In the genomic region with DNA sequence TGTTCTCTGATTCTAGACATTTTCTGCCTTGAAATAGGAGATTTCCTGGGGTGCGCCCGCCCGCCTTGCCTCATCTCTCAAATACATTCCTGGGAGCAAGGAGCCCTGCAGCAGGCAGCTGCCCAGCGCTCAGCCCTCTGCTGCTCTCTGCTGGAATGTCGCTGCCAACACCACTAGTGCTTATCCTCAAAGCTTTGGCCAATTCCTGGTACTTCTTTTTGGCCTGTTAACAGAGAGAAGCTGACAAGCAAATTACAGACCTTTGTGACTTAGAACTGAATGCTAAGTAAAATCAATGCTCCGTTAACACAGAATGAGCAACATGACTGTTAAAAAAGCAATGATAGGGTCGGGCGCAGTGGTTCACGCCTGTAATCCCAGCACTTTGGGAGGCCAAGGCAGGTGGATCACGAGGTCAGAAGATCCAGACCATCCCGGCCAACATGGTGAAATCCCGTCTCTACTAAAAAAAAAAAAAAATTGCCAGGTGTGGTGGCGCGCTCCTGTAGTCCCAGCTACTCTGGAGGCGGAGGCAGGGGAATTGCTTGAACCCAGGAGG, we compare ENCODE assay signal across 8 cellular contexts. TPM values are rescaled to one million over a fixed set of nuclear protein-coding genes. Genes with fewer than 3 reads are reported as not detected.
DNase-seq lines count a peak whose midpoint lies in the region; ATAC-seq, FAIRE-seq and TF ChIP-seq lines count a peak whose summit lies in the region.

No MANE protein-coding gene starts in this region.

- TF ChIP-seq CTCF in DOHH2 (IDR thresholded peaks at IDR 0.05; ENCODE audit: low read depth, low read length, poor library complexity, severe bottlenecking) (peak; percentile 98), GM23338 (conservative IDR thresholded peaks at IDR 0.05; ENCODE audit: low read depth in 2 of 2) (peak; percentile 96 to 98), prostate gland (IDR thresholded peaks at IDR 0.05) (peak; percentile 83 to 98 (median 91))

- H3K9me3 ChIP-seq in DOHH2 (ENCODE audit: control insufficient read depth, insufficient read depth, low read length) (no peaks in the 10 kb centered on the region), prostate gland (no peaks in the 10 kb centered on the region)

- peaks cover 3% of the 10 kb centered on the region; the same call in 2 of the 3 replicates for H3K36me3 Mint-ChIP-seq in GM23338 (ENCODE audit: low read depth)
- H3K36me3 Mint-ChIP-seq in activated naive CD4-positive, alpha-beta T cell treated with anti-CD3 and anti-CD28 coated beads, Interleukin-2, amount 50 U/mL, for 24 hours, result no peaks in the 10 kb centered on the region

- no peak overlapping the region for H3K27ac Mint-ChIP-seq in GM23338
- H3K27ac Mint-ChIP-seq in activated naive CD4-positive, alpha-beta T cell treated with anti-CD3 and anti-CD28 coated beads, Interleukin-2, amount 50 U/mL, for 24 hours, result no peak overlapping the region

- H3K9me3 Mint-ChIP-seq in GM23338, result peaks cover 4% of the 10 kb centered on the region; the same call in 1 of the 3 replicates
- H3K9me3 Mint-ChIP-seq in activated naive CD4-positive, alpha-beta T cell treated with anti-CD3 and anti-CD28 coated beads, Interleukin-2, amount 50 U/mL, for 24 hours, result no peaks in the 10 kb centered on the region

- peak; percentile 56 for FAIRE-seq in urothelium cell line (lab: Jason Lieb, UNC)

- ATAC-seq in GM23338, result peak; percentile 99
- peak; percentile 93 for ATAC-seq in Right ventricle myocardium inferior

- H3K27ac ChIP-seq in DOHH2 (ENCODE audit: low read depth, low read length) (peak overlapping the region; percentile 58; the same call in 1 of the 2 replicates), GM23338 (ENCODE audit: low read depth) (no peak overlapping the region), prostate gland (no peak overlapping the region)

- intact Hi-C loops in Right ventricle myocardium inferior (cut with DNase I) (loop anchor here (1.0 to 10.0 kb wide), 3 partner anchors 42 to 499 kb away; a partner anchor contains a TSS), prostate gland (cut with DNase I) (loop anchor here (2.0 kb wide), 1 partner anchor 97 kb away; no protein-coding TSS in a partner anchor)

- no peaks in the 10 kb centered on the region for H4K20me1 ChIP-seq in DOHH2 (ENCODE audit: control insufficient read depth, insufficient read depth, low read depth, low read length)
- no peaks in the 10 kb centered on the region for H4K20me1 ChIP-seq in GM23338 (replicated peaks; ENCODE audit: insufficient read depth)

- H3K36me3 ChIP-seq in DOHH2 (ENCODE audit: control insufficient read depth, low read length) (no peaks in the 10 kb centered on the region), GM23338 (ENCODE audit: insufficient read depth) (no peaks in the 10 kb centered on the region), prostate gland (no peaks in the 10 kb centered on the region)

- H3K4me3 Mint-ChIP-seq in GM23338, result no peak overlapping the region; the same call in 2 of the 3 replicates
- H3K4me3 Mint-ChIP-seq in activated naive CD4-positive, alpha-beta T cell treated with anti-CD3 and anti-CD28 coated beads, Interleukin-2, amount 50 U/mL, for 24 hours, result peak overlapping the region; percentile 57

- WGBS in prostate gland, result 55% methylated on average over 15 of the region's 15 CpGs

- peak; percentile 91 for DNase-seq in GM23338 (ENCODE audit: low spot score)
- DNase-seq in NAMALWA (ENCODE audit: low spot score), result peak; percentile 90
- DNase-seq in SKM-1 (lab: John Stamatoyannopoulos, UW; ENCODE audit: unreplicated experiment), result peak; percentile 47
- peak; percentile 77 for DNase-seq in Right ventricle myocardium inferior (ENCODE audit: missing footprints)
- DNase-seq in prostate gland (ENCODE audit: low spot score), result peak; percentile 82
- DNase-seq in urothelium cell line (ENCODE audit: low spot score), result peak; percentile 93

- TF ChIP-seq POLR2A in prostate gland (IDR thresholded peaks at IDR 0.05), result no peak

- H3F3A ChIP-seq in DOHH2 (ENCODE audit: control insufficient read depth, insufficient read depth), result peaks cover 13% of the 10 kb centered on the region
- H3F3A ChIP-seq in GM23338 (replicated peaks; ENCODE audit: low read depth), result no peaks in the 10 kb centered on the region

- H3K9me2 ChIP-seq in DOHH2 (replicated peaks; ENCODE audit: control insufficient read depth, low read length) (no peaks in the 10 kb centered on the region), GM23338 (ENCODE audit: insufficient read depth) (no peaks in the 10 kb centered on the region)

- H3K4me3 ChIP-seq in DOHH2 (ENCODE audit: low read length), result peak overlapping the region; percentile 68
- no peak overlapping the region for H3K4me3 ChIP-seq in GM23338
- no peak overlapping the region for H3K4me3 ChIP-seq in prostate gland

- peaks cover 8% of the 10 kb centered on the region for H3K27me3 Mint-ChIP-seq in GM23338 (ENCODE audit: insufficient read depth, low read depth, poor library complexity)
- no peaks in the 10 kb centered on the region for H3K27me3 Mint-ChIP-seq in activated naive CD4-positive, alpha-beta T cell treated with anti-CD3 and anti-CD28 coated beads, Interleukin-2, amount 50 U/mL, for 24 hours

- H2AFZ ChIP-seq in GM23338, result no peak overlapping the region

- H3K4me1 ChIP-seq in DOHH2 (ENCODE audit: control insufficient read depth, low read length) (peaks cover 54% of the 10 kb centered on the region), GM23338 (ENCODE audit: insufficient read depth) (no peaks in the 10 kb centered on the region; the same call in 1 of the 2 replicates), prostate gland (replicated peaks) (no peaks in the 10 kb centered on the region)

- peak overlapping the region; percentile 80 for H3K4me2 ChIP-seq in DOHH2 (ENCODE audit: low read length)
- no peak overlapping the region for H3K4me2 ChIP-seq in GM23338

- H3K79me2 ChIP-seq in DOHH2 (ENCODE audit: control insufficient read depth, low read length) (no peaks in the 10 kb centered on the region), GM23338 (replicated peaks; ENCODE audit: insufficient read depth) (no peaks in the 10 kb centered on the region)

- peaks cover 11% of the 10 kb centered on the region; the same call in 2 of the 3 replicates for H3K4me1 Mint-ChIP-seq in GM23338
- peaks cover 4% of the 10 kb centered on the region for H3K4me1 Mint-ChIP-seq in activated naive CD4-positive, alpha-beta T cell treated with anti-CD3 and anti-CD28 coated beads, Interleukin-2, amount 50 U/mL, for 24 hours

- H3K27me3 ChIP-seq in DOHH2 (ENCODE audit: control insufficient read depth, low read length) (0 out of 2 replicates have a peak, but pooled peaks cover 5% of the 10 kb centered on the region), GM23338 (ENCODE audit: insufficient read depth) (no peaks in the 10 kb centered on the region), prostate gland (replicated peaks; ENCODE audit: insufficient read depth) (no peaks in the 10 kb centered on the region)

TF ChIP-seq in GM23338, 12 proteins besides CTCF, POLR2A, EP300 and RAD21 (continues in another document):
- TF ChIP-seq, protein P1, sequence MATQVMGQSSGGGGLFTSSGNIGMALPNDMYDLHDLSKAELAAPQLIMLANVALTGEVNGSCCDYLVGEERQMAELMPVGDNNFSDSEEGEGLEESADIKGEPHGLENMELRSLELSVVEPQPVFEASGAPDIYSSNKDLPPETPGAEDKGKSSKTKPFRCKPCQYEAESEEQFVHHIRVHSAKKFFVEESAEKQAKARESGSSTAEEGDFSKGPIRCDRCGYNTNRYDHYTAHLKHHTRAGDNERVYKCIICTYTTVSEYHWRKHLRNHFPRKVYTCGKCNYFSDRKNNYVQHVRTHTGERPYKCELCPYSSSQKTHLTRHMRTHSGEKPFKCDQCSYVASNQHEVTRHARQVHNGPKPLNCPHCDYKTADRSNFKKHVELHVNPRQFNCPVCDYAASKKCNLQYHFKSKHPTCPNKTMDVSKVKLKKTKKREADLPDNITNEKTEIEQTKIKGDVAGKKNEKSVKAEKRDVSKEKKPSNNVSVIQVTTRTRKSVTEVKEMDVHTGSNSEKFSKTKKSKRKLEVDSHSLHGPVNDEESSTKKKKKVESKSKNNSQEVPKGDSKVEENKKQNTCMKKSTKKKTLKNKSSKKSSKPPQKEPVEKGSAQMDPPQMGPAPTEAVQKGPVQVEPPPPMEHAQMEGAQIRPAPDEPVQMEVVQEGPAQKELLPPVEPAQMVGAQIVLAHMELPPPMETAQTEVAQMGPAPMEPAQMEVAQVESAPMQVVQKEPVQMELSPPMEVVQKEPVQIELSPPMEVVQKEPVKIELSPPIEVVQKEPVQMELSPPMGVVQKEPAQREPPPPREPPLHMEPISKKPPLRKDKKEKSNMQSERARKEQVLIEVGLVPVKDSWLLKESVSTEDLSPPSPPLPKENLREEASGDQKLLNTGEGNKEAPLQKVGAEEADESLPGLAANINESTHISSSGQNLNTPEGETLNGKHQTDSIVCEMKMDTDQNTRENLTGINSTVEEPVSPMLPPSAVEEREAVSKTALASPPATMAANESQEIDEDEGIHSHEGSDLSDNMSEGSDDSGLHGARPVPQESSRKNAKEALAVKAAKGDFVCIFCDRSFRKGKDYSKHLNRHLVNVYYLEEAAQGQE (IDR thresholded peaks at IDR 0.05; ENCODE audit: unreplicated experiment), result no peak
- TF ChIP-seq POLR2AphosphoS5 (IDR thresholded peaks at IDR 0.05; ENCODE audit: low read depth) (no peak), NANOG (IDR thresholded peaks at IDR 0.05; ENCODE audit: borderline replicate concordance) (no peak)

RNA-seq across cellular contexts. Expression of a gene that starts 41.9 kb away (rescaled TPM):
- total RNA-seq in GM23338 (2014; rRNA removed; shearing (Covaris generic)), result 52.7 and 78.1 TPM in 2 replicates
- 39.0 and 39.3 TPM in 2 replicates for polyA plus RNA-seq in GM23338 (2016; fragmentation: Nextera tagmentation; extraction: Ambion mirVana)
- 89.9 TPM for total RNA-seq in Right ventricle myocardium inferior
- total RNA-seq in prostate gland, result 100 to 1,000 TPM in 1 of 2 donors, 10 to 100 TPM in 1; 87.9 to 132 TPM
